In genomic region chrX:148281920-148282319, GRCh38 we compare ENCODE assay signal across 17 cellular contexts.
A peak's percentile ranks its signal among the peaks of the same experiment; 100 is the strongest.
DNase-seq lines count a peak whose midpoint lies in the region; ATAC-seq and TF ChIP-seq lines count a peak whose summit lies in the region.
"Had no signal": no experiment of that assay in that cellular context is flagged by ENCODE, and none has a peak within 500 bp of the region (broad histone marks: within the 10 kb centered on the region; RNA-seq: fewer than 3 reads in every experiment).

No MANE protein-coding gene starts in this region.

- H3K4me1 ChIP-seq in CD8-positive, alpha-beta T cell (ENCODE audit: insufficient read depth, low read length), result peaks cover 26% of the 10 kb centered on the region

- no peaks in the 10 kb centered on the region for H3K36me3 ChIP-seq in CD8-positive, alpha-beta T cell (ENCODE audit: insufficient read depth, low read length)

- H3K4me3 ChIP-seq in CD8-positive, alpha-beta T cell (ENCODE audit: low read depth, low read length), result no peak overlapping the region

- H3K4me1 Mint-ChIP-seq in activated T-cell treated with anti-CD3 and anti-CD28 coated beads, Interleukin-2, amount 50 U/mL, for 24 hours (ENCODE audit: low read depth), result peaks cover 38% of the 10 kb centered on the region
- H3K4me1 Mint-ChIP-seq in CD8-positive, alpha-beta T cell (ENCODE audit: low read depth), result peaks cover 32% of the 10 kb centered on the region
- H3K4me1 Mint-ChIP-seq in activated T-helper 17 cell treated with anti-CD3 and anti-CD28 coated beads, Interleukin-2, amount 50 U/mL, for 72 hours, result peaks cover 7% of the 10 kb centered on the region
- peaks cover 17 to 41% (median 34%) of the 10 kb centered on the region in 4 donors for H3K4me1 Mint-ChIP-seq in naive thymus-derived CD8-positive, alpha-beta T cell

- ATAC-seq in CD8-positive, alpha-beta T cell, result no peak
- ATAC-seq in activated T-helper 17 cell treated with anti-CD3 and anti-CD28 coated beads, Interleukin-2, amount 50 U/mL, for 72 hours (replicated peaks), result peak; percentile 86
- ATAC-seq in naive thymus-derived CD8-positive, alpha-beta T cell, result no peak
- no peak for ATAC-seq in GM19023 (IDR thresholded peaks at IDR 0.05; ENCODE audit: unreplicated experiment)

- intact Hi-C loops in CD8-positive, alpha-beta T cell (cut with DNase I, micrococcal nuclease), result no loop called here

- no peak overlapping the region for H3K4me3 Mint-ChIP-seq in activated T-cell treated with anti-CD3 and anti-CD28 coated beads, Interleukin-2, amount 50 U/mL, for 24 hours
- peak overlapping the region; percentile 30 for H3K4me3 Mint-ChIP-seq in CD8-positive, alpha-beta T cell
- peak overlapping the region; percentile 26 for H3K4me3 Mint-ChIP-seq in activated T-helper 17 cell treated with anti-CD3 and anti-CD28 coated beads, Interleukin-2, amount 50 U/mL, for 72 hours
- peak overlapping the region in 5 of 10 donors; percentile 1 to 37 (median 26) for H3K4me3 Mint-ChIP-seq in naive thymus-derived CD8-positive, alpha-beta T cell

- no peaks in the 10 kb centered on the region for H3K27me3 ChIP-seq in CD8-positive, alpha-beta T cell (ENCODE audit: insufficient read depth, low read length)

- H3K9me3 ChIP-seq in CD8-positive, alpha-beta T cell (ENCODE audit: low read length), result no peaks in the 10 kb centered on the region

- no peak overlapping the region for H3K27ac ChIP-seq in CD8-positive, alpha-beta T cell (ENCODE audit: low read depth, low read length)
- H3K27ac ChIP-seq: RWPE1 had no signal

- H3K36me3 Mint-ChIP-seq in activated T-cell treated with anti-CD3 and anti-CD28 coated beads, Interleukin-2, amount 50 U/mL, for 24 hours (ENCODE audit: low read depth), result no peaks in the 10 kb centered on the region
- no peaks in the 10 kb centered on the region for H3K36me3 Mint-ChIP-seq in CD8-positive, alpha-beta T cell
- H3K36me3 Mint-ChIP-seq in activated T-helper 17 cell treated with anti-CD3 and anti-CD28 coated beads, Interleukin-2, amount 50 U/mL, for 72 hours (ENCODE audit: low read depth), result no peaks in the 10 kb centered on the region
- peaks cover 0 to 5% (median 0%) of the 10 kb centered on the region in 3 donors for H3K36me3 Mint-ChIP-seq in naive thymus-derived CD8-positive, alpha-beta T cell
- H3K36me3 Mint-ChIP-seq: CD4-positive, CD25-positive, alpha-beta regulatory T cell had no signal

- CTCF ChIA-PET in CD8-positive, alpha-beta T cell (lab: Charles Lee), result no interaction called here

- H3K27ac Mint-ChIP-seq in activated T-cell treated with anti-CD3 and anti-CD28 coated beads, Interleukin-2, amount 50 U/mL, for 24 hours, result peak overlapping the region; percentile 90
- peak overlapping the region; percentile 47 for H3K27ac Mint-ChIP-seq in CD8-positive, alpha-beta T cell
- H3K27ac Mint-ChIP-seq in activated T-helper 17 cell treated with anti-CD3 and anti-CD28 coated beads, Interleukin-2, amount 50 U/mL, for 72 hours, result peak overlapping the region; percentile 34
- H3K27ac Mint-ChIP-seq in naive thymus-derived CD8-positive, alpha-beta T cell, result peak overlapping the region in 7 of 10 donors; percentile 2 to 93 (median 56)

- POLR2A ChIA-PET in CD8-positive, alpha-beta T cell (lab: Charles Lee), result no interaction called here
- POLR2A ChIA-PET in naive thymus-derived CD8-positive, alpha-beta T cell (lab: Charles Lee), result no interaction called here

- TF ChIP-seq CTCF in CD8-positive, alpha-beta T cell (IDR thresholded peaks at IDR 0.05), result no peak

- no peaks in the 10 kb centered on the region for H3K27me3 Mint-ChIP-seq in activated T-cell treated with anti-CD3 and anti-CD28 coated beads, Interleukin-2, amount 50 U/mL, for 24 hours
- no peaks in the 10 kb centered on the region for H3K27me3 Mint-ChIP-seq in CD8-positive, alpha-beta T cell (ENCODE audit: low read depth)
- no peaks in the 10 kb centered on the region for H3K27me3 Mint-ChIP-seq in activated T-helper 17 cell treated with anti-CD3 and anti-CD28 coated beads, Interleukin-2, amount 50 U/mL, for 72 hours
- no peaks in the 10 kb centered on the region for H3K27me3 Mint-ChIP-seq in naive thymus-derived CD8-positive, alpha-beta T cell
- H3K27me3 Mint-ChIP-seq: CD4-positive, CD25-positive, alpha-beta regulatory T cell had no signal

- peaks cover 7% of the 10 kb centered on the region for H3K9me3 Mint-ChIP-seq in activated T-cell treated with anti-CD3 and anti-CD28 coated beads, Interleukin-2, amount 50 U/mL, for 24 hours
- H3K9me3 Mint-ChIP-seq in CD8-positive, alpha-beta T cell, result no peaks in the 10 kb centered on the region
- no peaks in the 10 kb centered on the region for H3K9me3 Mint-ChIP-seq in activated T-helper 17 cell treated with anti-CD3 and anti-CD28 coated beads, Interleukin-2, amount 50 U/mL, for 72 hours
- H3K9me3 Mint-ChIP-seq in naive thymus-derived CD8-positive, alpha-beta T cell, result no peaks in the 10 kb centered on the region

- DNase-seq in activated T-cell treated with anti-CD3 and anti-CD28 coated beads, Interleukin-2, amount 50 U/mL, for 24 hours, result no peak
- no peak for DNase-seq in activated T-cell treated with anti-CD3 and anti-CD28 coated beads, Interleukin-2, amount 50 U/mL, for 1 hour
- DNase-seq in CD8-positive, alpha-beta T cell, result no peak
- DNase-seq in naive thymus-derived CD8-positive, alpha-beta T cell, result no peak
- DNase-seq in GM03348 (ENCODE audit: low spot score), result no peak
- DNase-seq in DMS79 (lab: John Stamatoyannopoulos, UW), result no peak
- DNase-seq: KBM-7; NCI-H1092 treated with DMSO at 0.1 percent for 48 hours; NCI-H1694; NCI-H2107; NCI-H226; NCI-H526; NK-92 treated with Interleukin-12 subunit alpha and Interleukin-12 subunit beta, amount 100 ng/mL, for 24 hours had no signal

Comparison
In these comparisons a context has a peak if more than half of its experiments do, and no peak if none do; other contexts are left out.
1. H3K27ac Mint-ChIP-seq: peak in every context shown above with its lines; median percentile 90 in activated T-cell treated with anti-CD3 and anti-CD28 coated beads, Interleukin-2, amount 50 U/mL, for 24 hours; 56 in naive thymus-derived CD8-positive, alpha-beta T cell; 47 in CD8-positive, alpha-beta T cell; 34 in activated T-helper 17 cell treated with anti-CD3 and anti-CD28 coated beads, Interleukin-2, amount 50 U/mL, for 72 hours.